Comparison of ENCODE assay signal across 8 cellular contexts in the genomic region with DNA sequence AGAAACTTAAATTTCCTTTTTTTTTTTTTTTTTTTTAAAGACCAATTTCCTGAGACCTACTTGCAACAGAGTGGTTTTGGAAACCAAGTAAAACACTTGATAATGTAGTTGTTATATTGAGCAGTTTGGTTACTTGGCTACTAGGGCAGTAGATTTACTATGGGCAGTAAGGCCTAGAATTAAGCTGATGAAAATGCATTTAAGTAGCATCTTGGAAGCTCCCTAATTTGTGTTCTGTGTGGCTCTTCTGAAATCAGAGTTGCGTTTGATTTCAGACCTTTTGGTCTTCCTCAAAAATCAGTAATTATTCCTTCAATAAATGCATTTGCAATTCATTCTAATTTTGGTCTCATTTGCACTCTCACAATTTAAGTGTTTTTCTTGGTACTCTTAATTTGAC. TPM values are rescaled to one million over a fixed set of nuclear protein-coding genes. Genes with fewer than 3 reads are reported as not detected.
DNase-seq lines count a peak whose midpoint lies in the region; ATAC-seq and TF ChIP-seq lines count a peak whose summit lies in the region.

No MANE protein-coding gene starts in this region.

- TF ChIP-seq CTCF in CD4-positive, alpha-beta T cell (IDR thresholded peaks at IDR 0.05), result no peak
- TF ChIP-seq CTCF in NB4 (IDR thresholded peaks at IDR 0.05; ENCODE audit: low read depth, low read length) (no peak), neural crest cell (conservative IDR thresholded peaks at IDR 0.05) (no peak)

- peak overlapping the region; percentile 87 for H3K4me3 Mint-ChIP-seq in CD4-positive, alpha-beta T cell
- peak overlapping the region; percentile 92 for H3K4me3 Mint-ChIP-seq in neural crest cell

- peak overlapping the region; percentile 75 for H3K27ac Mint-ChIP-seq in CD4-positive, alpha-beta T cell
- H3K27ac Mint-ChIP-seq in neural crest cell (ENCODE audit: unreplicated experiment), result peak overlapping the region; percentile 62

- peaks cover 38% of the 10 kb centered on the region for H3K4me1 Mint-ChIP-seq in CD4-positive, alpha-beta T cell (ENCODE audit: low read depth)
- peaks cover 19% of the 10 kb centered on the region for H3K4me1 Mint-ChIP-seq in neural crest cell

- H3K4me1 ChIP-seq in duodenal mucosa (ENCODE audit: control insufficient read depth in 1 of 2, insufficient read depth in 2 of 2, low read length in 2 of 2), result peaks cover 11 to 20% of the 10 kb centered on the region in 2 donors

- no peaks in the 10 kb centered on the region for H3K9me3 ChIP-seq in CD4-positive, alpha-beta T cell (ENCODE audit: control insufficient read depth, low read length)
- H3K9me3 ChIP-seq in duodenal mucosa (ENCODE audit: control insufficient read depth in 1 of 2, low read length in 2 of 2), result no peaks in the 10 kb centered on the region

- H3K27me3 ChIP-seq in CD4-positive, alpha-beta T cell (ENCODE audit: control insufficient read depth, insufficient read depth, low read length), result no peaks in the 10 kb centered on the region
- no peaks in the 10 kb centered on the region for H3K27me3 ChIP-seq in duodenal mucosa (ENCODE audit: control insufficient read depth in 1 of 2, insufficient read depth in 2 of 2, low read length in 2 of 2)

- H3K36me3 ChIP-seq in duodenal mucosa (ENCODE audit: control insufficient read depth in 1 of 2, insufficient read depth in 2 of 2, low read length in 2 of 2), result peaks cover 8 to 18% of the 10 kb centered on the region in 2 donors

- H3K4me3 ChIP-seq in NB4 (ENCODE audit: low read depth, low read length) (peak overlapping the region; percentile 82), duodenal mucosa (ENCODE audit: low read depth in 1 of 2, low read length in 2 of 2) (peak overlapping the region; percentile 92 to 96)

- intact Hi-C loops in CD4-positive, alpha-beta T cell (cut with DNase I, micrococcal nuclease), result loop anchor here in 1 of 2 experiments (10.0 kb wide), 2 partner anchors 278 to 582 kb away; no protein-coding TSS in a partner anchor

- CTCF ChIA-PET in CD4-positive, alpha-beta T cell (lab: Charles Lee), result interaction anchor here (1.4 kb wide), 1 partner anchor 23 kb away, joined by 4 read pairs; no protein-coding TSS in a partner anchor

- H3K27me3 Mint-ChIP-seq in CD4-positive, alpha-beta T cell, result no peaks in the 10 kb centered on the region
- H3K27me3 Mint-ChIP-seq in neural crest cell (ENCODE audit: low read depth), result no peaks in the 10 kb centered on the region

- POLR2A ChIA-PET in CD4-positive, alpha-beta T cell (lab: Charles Lee), result interaction anchor here (0.7 to 2.3 kb wide), 4 partner anchors 15 to 314 kb away, joined by 3 to 32 read pairs (median 7); no protein-coding TSS in a partner anchor

- H3K36me3 Mint-ChIP-seq in CD4-positive, alpha-beta T cell (ENCODE audit: low read depth), result peaks cover 15% of the 10 kb centered on the region
- H3K36me3 Mint-ChIP-seq in neural crest cell (ENCODE audit: low read depth), result peaks cover 6% of the 10 kb centered on the region

- no peak for DNase-seq in CD4-positive, alpha-beta T cell
- DNase-seq in NB4 (ENCODE audit: low read depth) (no peak), neural crest cell (ENCODE audit: low read depth, low spot score) (no peak), NCI-H2227 treated with DMSO at 0.1 percent for 48 hours (lab: John Stamatoyannopoulos, UW) (no peak)
- DNase-seq in activated CD4-positive, CD25-positive, alpha-beta regulatory T cell treated with anti-CD3 and anti-CD28 coated beads, Interleukin-2, amount 50 U/mL, for 72 hours, result no peak

- peak overlapping the region; percentile 61 for H3K27ac ChIP-seq in CD4-positive, alpha-beta T cell (ENCODE audit: low read depth, low read length)
- H3K27ac ChIP-seq in duodenal mucosa (ENCODE audit: low read depth, low read length), result no peak overlapping the region

- peak overlapping the region; percentile 68 to 87 for H3K9ac ChIP-seq in duodenal mucosa (ENCODE audit: low read depth in 1 of 2, low read length in 2 of 2)

- ATAC-seq in CD4-positive, alpha-beta T cell (ENCODE audit: poor library complexity), result no peak
- ATAC-seq in HG03159 (IDR thresholded peaks at IDR 0.05; ENCODE audit: unreplicated experiment), result no peak
- ATAC-seq in GM21515 (IDR thresholded peaks at IDR 0.05; ENCODE audit: unreplicated experiment), result no peak

- H3K9me3 Mint-ChIP-seq in CD4-positive, alpha-beta T cell, result no peaks in the 10 kb centered on the region
- H3K9me3 Mint-ChIP-seq in neural crest cell, result peaks cover 5% of the 10 kb centered on the region

- no peak for TF ChIP-seq POLR2A in NB4 (IDR thresholded peaks at IDR 0.05; ENCODE audit: extremely low read depth, insufficient read length)

RNA-seq across cellular contexts. Expression of a gene that starts 0.8 kb away (rescaled TPM):
- under 1 TPM; 0.80 to 0.92 TPM for total RNA-seq in CD4-positive, alpha-beta T cell
- 6.6 TPM in 2 replicates for total RNA-seq in neural crest cell

RNA-seq across cellular contexts. Expression of a gene that starts 6.5 kb away (rescaled TPM):
- 1 to 10 TPM; 4.1 to 4.6 TPM for total RNA-seq in CD4-positive, alpha-beta T cell
- total RNA-seq in neural crest cell, result 10.0 and 10.5 TPM in 2 replicates
